In the genomic region with DNA sequence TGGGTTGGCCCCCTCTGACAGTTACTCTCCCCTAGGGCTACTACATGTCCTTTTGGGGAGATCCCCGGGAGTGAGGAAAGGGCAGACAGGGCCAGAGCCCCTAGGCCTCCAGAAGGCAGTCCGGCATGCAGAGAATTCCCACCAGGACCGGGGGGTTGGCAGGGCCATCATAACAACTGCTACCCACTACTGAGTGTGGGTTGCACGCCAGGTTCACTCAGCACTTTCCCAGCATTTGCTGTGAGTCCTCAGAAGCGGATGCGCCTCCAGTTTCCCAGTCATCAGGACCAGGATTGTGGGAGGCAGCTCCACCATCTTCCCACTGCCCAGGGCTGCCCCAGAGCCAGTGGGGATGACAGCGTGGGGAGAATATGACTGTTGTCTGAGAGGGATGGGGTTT, we compare ENCODE assay signal across 22 cellular contexts.
"Had no signal": no experiment of that assay in that cellular context is flagged by ENCODE, and none has a peak within 500 bp of the region (broad histone marks: within the 10 kb centered on the region; RNA-seq: fewer than 3 reads in every experiment).

No MANE protein-coding gene starts in this region.

- H3K9me3 ChIP-seq: gastroesophageal sphincter, left ventricle myocardium inferior, lower lobe of right lung, neutrophil, right atrium auricular region, sigmoid colon, suprapubic skin, thyroid gland had no signal

- DNase-seq: caudate nucleus; effector CD4-positive, alpha-beta T cell; glutamatergic neuron; immature natural killer cell; left cardiac atrium; left ventricle myocardium inferior; lower lobe of right lung; mesenchymal stem cell; midbrain; naive thymus-derived CD4-positive, alpha-beta T cell; nephron progenitor cell; sigmoid colon; stimulated activated CD4-positive, alpha-beta T cell treated with anti-CD3 and anti-CD28 coated beads, Interleukin-2, amount 100 ng/mL, for 48 hours; stimulated activated naive CD8-positive, alpha-beta T cell treated with anti-CD3 and anti-CD28 coated beads, Interleukin-15, Interleukin-2, amounts not matched to agents 100 U/mL and 50 U/mL, for 24 hours; thyroid gland had no signal

- H3K27ac ChIP-seq: coronary artery, gastroesophageal sphincter, left ventricle myocardium inferior, lower lobe of right lung, neutrophil, right atrium auricular region, sigmoid colon, suprapubic skin, thyroid gland had no signal

- H3K27me3 ChIP-seq: gastroesophageal sphincter, neutrophil, right atrium auricular region, sigmoid colon, suprapubic skin, thyroid gland had no signal

- ATAC-seq: gastroesophageal sphincter; left cardiac atrium; lower lobe of right lung; naive thymus-derived CD4-positive, alpha-beta T cell; stimulated activated naive CD8-positive, alpha-beta T cell treated with anti-CD3 and anti-CD28 coated beads, Interleukin-15, Interleukin-2, amounts not matched to agents 100 U/mL and 50 U/mL, for 24 hours had no signal

- H3K4me1 ChIP-seq: gastroesophageal sphincter, lower lobe of right lung, right atrium auricular region, sigmoid colon, suprapubic skin, thyroid gland had no signal

- H3K36me3 Mint-ChIP-seq: immature natural killer cell; naive thymus-derived CD4-positive, alpha-beta T cell had no signal

- H3K4me1 Mint-ChIP-seq: immature natural killer cell had no signal

- H3K9me3 Mint-ChIP-seq: endodermal cell; immature natural killer cell; naive thymus-derived CD4-positive, alpha-beta T cell; nephron progenitor cell had no signal

- H3K27ac Mint-ChIP-seq: endodermal cell, immature natural killer cell had no signal

- H3K27me3 Mint-ChIP-seq: naive thymus-derived CD4-positive, alpha-beta T cell had no signal

- H3K4me3 ChIP-seq: coronary artery, gastroesophageal sphincter, left ventricle myocardium inferior, lower lobe of right lung, right atrium auricular region, sigmoid colon, smooth muscle cell, suprapubic skin, thyroid gland had no signal

- H3K4me3 Mint-ChIP-seq: endodermal cell; immature natural killer cell; naive thymus-derived CD4-positive, alpha-beta T cell; nephron progenitor cell had no signal

- H3K4me2 ChIP-seq: smooth muscle cell had no signal

- H3K36me3 ChIP-seq: gastroesophageal sphincter, left ventricle myocardium inferior, lower lobe of right lung, neutrophil, right atrium auricular region, sigmoid colon, suprapubic skin, thyroid gland had no signal
